8 cellular contexts compared by ENCODE assay signal in the genomic region with DNA sequence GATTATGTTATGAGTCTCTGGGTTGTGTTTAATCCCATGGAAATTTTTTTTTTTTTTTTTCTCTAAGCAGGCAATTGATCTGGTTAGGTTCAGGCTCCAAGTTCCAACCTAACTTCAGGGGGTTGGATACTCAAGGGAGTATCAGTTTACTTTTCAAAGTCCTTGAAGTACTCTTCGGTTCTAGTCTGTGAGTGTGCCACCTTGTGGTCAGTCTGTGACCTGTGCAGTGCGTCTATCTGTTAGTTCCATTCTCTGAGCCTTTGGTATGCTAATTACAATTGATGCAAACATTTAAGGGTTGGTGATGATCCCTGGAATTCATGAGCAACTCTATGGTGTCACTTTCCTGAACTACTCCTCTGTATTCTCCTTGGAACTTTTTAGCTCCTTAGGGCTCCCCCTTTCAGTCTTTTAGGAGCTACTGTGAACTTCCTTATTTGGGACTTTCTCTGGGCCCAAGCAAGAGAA.
DNase-seq lines count a peak whose midpoint lies in the region; ATAC-seq and TF ChIP-seq lines count a peak whose summit lies in the region.

No MANE protein-coding gene starts in this region.

- POLR2A ChIA-PET in activated CD4-positive, alpha-beta memory T cell treated with anti-CD3 and anti-CD28 coated beads, Interleukin-2, amount 10 ng/mL, durations not matched to agents 7 days and 5 days (lab: Charles Lee) = interaction anchor here (0.6 kb wide), 1 partner anchor 123 kb away, joined by 3 read pairs; no protein-coding TSS in a partner anchor

- no peak overlapping the region for H3K9ac ChIP-seq in HUES48 (ENCODE audit: low read depth, low read length)

- H3K4me3 ChIP-seq in cardiac muscle cell (no peak overlapping the region), HUES48 (ENCODE audit: low read depth, low read length) (no peak overlapping the region)

- H3K9me3 ChIP-seq in cardiac muscle cell (ENCODE audit: low read depth) (no peaks in the 10 kb centered on the region), HUES48 (ENCODE audit: control insufficient read depth, insufficient read depth, low read length) (no peaks in the 10 kb centered on the region)

- no peaks in the 10 kb centered on the region for H3K4me1 ChIP-seq in cardiac muscle cell (ENCODE audit: low read depth)
- H3K4me1 ChIP-seq in HUES48 (ENCODE audit: control insufficient read depth, insufficient read depth, low read length) = peaks cover 7% of the 10 kb centered on the region

- peak; percentile 57 for TF ChIP-seq CTCF in cardiac muscle cell (IDR thresholded peaks at IDR 0.05; ENCODE audit: low read depth, low read length)

- no peaks in the 10 kb centered on the region for H3K9me3 Mint-ChIP-seq in activated CD4-positive, alpha-beta memory T cell treated with anti-CD3 and anti-CD28 coated beads, Interleukin-2, amount 10 ng/mL, durations not matched to agents 7 days and 5 days

- H3K27me3 Mint-ChIP-seq in activated CD4-positive, alpha-beta memory T cell treated with anti-CD3 and anti-CD28 coated beads, Interleukin-2, amount 10 ng/mL, durations not matched to agents 7 days and 5 days = no peaks in the 10 kb centered on the region

- no peak overlapping the region for H3K27ac Mint-ChIP-seq in activated CD4-positive, alpha-beta memory T cell treated with anti-CD3 and anti-CD28 coated beads, Interleukin-2, amount 10 ng/mL, durations not matched to agents 7 days and 5 days

- ATAC-seq in Right ventricle myocardium superior (ENCODE audit: poor library complexity) (no peak), GM18517 (IDR thresholded peaks at IDR 0.05; ENCODE audit: unreplicated experiment) (no peak), GM21423 (IDR thresholded peaks at IDR 0.05; ENCODE audit: unreplicated experiment) (no peak)

- H3K4me1 Mint-ChIP-seq in activated CD4-positive, alpha-beta memory T cell treated with anti-CD3 and anti-CD28 coated beads, Interleukin-2, amount 10 ng/mL, durations not matched to agents 7 days and 5 days = no peaks in the 10 kb centered on the region

- peak; percentile 44 to 63 for DNase-seq in cardiac muscle cell (ENCODE audit: low read depth in 1 of 2, low spot score in 1 of 2)
- DNase-seq in Right ventricle myocardium superior = no peak
- peak; percentile 17 for DNase-seq in activated CD4-positive, alpha-beta memory T cell treated with anti-CD3 and anti-CD28 coated beads, Interleukin-2, amount 10 ng/mL, durations not matched to agents 7 days and 5 days
- peak; percentile 60 for DNase-seq in kidney glomerular epithelial cell (lab: John Stamatoyannopoulos, UW)
- no peak for DNase-seq in NCI-H2196 treated with DMSO at 0.1 percent for 48 hours (lab: John Stamatoyannopoulos, UW; ENCODE audit: unreplicated experiment)

- intact Hi-C loops in Right ventricle myocardium superior (cut with DNase I) = loop anchor here (10.0 kb wide), 1 partner anchor 341 kb away; a partner anchor contains a TSS

- CTCF ChIA-PET in activated CD4-positive, alpha-beta memory T cell treated with anti-CD3 and anti-CD28 coated beads, Interleukin-2, amount 10 ng/mL, durations not matched to agents 7 days and 5 days (lab: Charles Lee) = no interaction called here

- no peak overlapping the region for H3K4me3 Mint-ChIP-seq in activated CD4-positive, alpha-beta memory T cell treated with anti-CD3 and anti-CD28 coated beads, Interleukin-2, amount 10 ng/mL, durations not matched to agents 7 days and 5 days

- H3K36me3 Mint-ChIP-seq in activated CD4-positive, alpha-beta memory T cell treated with anti-CD3 and anti-CD28 coated beads, Interleukin-2, amount 10 ng/mL, durations not matched to agents 7 days and 5 days (ENCODE audit: low read depth) = no peaks in the 10 kb centered on the region

- H3K27ac ChIP-seq in cardiac muscle cell (no peak overlapping the region), HUES48 (ENCODE audit: low read depth, low read length) (peak overlapping the region; percentile 55)

- no peaks in the 10 kb centered on the region for H3K27me3 ChIP-seq in cardiac muscle cell
- H3K27me3 ChIP-seq in HUES48 (ENCODE audit: control insufficient read depth, insufficient read depth, low read length) = no peaks in the 10 kb centered on the region

- H3K36me3 ChIP-seq in cardiac muscle cell = no peaks in the 10 kb centered on the region
- H3K36me3 ChIP-seq in HUES48 (ENCODE audit: control insufficient read depth, insufficient read depth, low read length) = no peaks in the 10 kb centered on the region

Comparison
In these comparisons a context has a peak if more than half of its experiments do, and no peak if none do; other contexts are left out.
1. DNase-seq: peak in cardiac muscle cell (2 of 2), activated CD4-positive, alpha-beta memory T cell treated with anti-CD3 and anti-CD28 coated beads, Interleukin-2, amount 10 ng/mL, durations not matched to agents 7 days and 5 days (single experiment) and kidney glomerular epithelial cell (single experiment); none in Right ventricle myocardium superior (single experiment) and NCI-H2196 treated with DMSO at 0.1 percent for 48 hours (single experiment).